ENCODE assay signal across 2 cellular contexts in genomic region chr3:160224811-160225180, GRCh38.
TF ChIP-seq lines count a peak whose summit lies in the region.

No MANE protein-coding gene starts in this region.

TF ChIP-seq in A549, 52 proteins besides CTCF, POLR2A, EP300 and RAD21 (continued from another document):
- TF ChIP-seq ELK1 (IDR thresholded peaks at IDR 0.05; ENCODE audit: low read depth, low read length) (no peak), FOXS1 (CRISPR knock-in tag; IDR thresholded peaks at IDR 0.05) (no peak), HES2 (IDR thresholded peaks at IDR 0.05) (no peak), RARB (CRISPR knock-in tag; IDR thresholded peaks at IDR 0.05) (no peak), KDM5A (IDR thresholded peaks at IDR 0.05) (no peak), JUNB (IDR thresholded peaks at IDR 0.05) (no peak), USF2 (IDR thresholded peaks at IDR 0.05) (no peak)
- TF ChIP-seq, protein P1, sequence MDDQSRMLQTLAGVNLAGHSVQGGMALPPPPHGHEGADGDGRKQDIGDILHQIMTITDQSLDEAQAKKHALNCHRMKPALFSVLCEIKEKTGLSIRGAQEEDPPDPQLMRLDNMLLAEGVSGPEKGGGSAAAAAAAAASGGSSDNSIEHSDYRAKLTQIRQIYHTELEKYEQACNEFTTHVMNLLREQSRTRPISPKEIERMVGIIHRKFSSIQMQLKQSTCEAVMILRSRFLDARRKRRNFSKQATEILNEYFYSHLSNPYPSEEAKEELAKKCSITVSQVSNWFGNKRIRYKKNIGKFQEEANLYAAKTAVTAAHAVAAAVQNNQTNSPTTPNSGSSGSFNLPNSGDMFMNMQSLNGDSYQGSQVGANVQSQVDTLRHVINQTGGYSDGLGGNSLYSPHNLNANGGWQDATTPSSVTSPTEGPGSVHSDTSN (IDR thresholded peaks at IDR 0.05) = no peak
TF ChIP-seq in A549: peak in this region for 0.

TF ChIP-seq in HCT116, 20 proteins besides CTCF, POLR2A, EP300 and RAD21 (continued from another document):
- no peak for TF ChIP-seq ELF1 (IDR thresholded peaks at IDR 0.05; ENCODE audit: borderline replicate concordance, low read depth)
- no peak for TF ChIP-seq ZNF274 (IDR thresholded peaks at IDR 0.05; ENCODE audit: low read depth, low read length)
- TF ChIP-seq CBX3 (IDR thresholded peaks at IDR 0.05; ENCODE audit: low read depth) = no peak
- no peak for TF ChIP-seq EZH2 (IDR thresholded peaks at IDR 0.05)
- no peak for TF ChIP-seq FOSL1 (IDR thresholded peaks at IDR 0.05; ENCODE audit: low read depth)
- TF ChIP-seq, protein P2, sequence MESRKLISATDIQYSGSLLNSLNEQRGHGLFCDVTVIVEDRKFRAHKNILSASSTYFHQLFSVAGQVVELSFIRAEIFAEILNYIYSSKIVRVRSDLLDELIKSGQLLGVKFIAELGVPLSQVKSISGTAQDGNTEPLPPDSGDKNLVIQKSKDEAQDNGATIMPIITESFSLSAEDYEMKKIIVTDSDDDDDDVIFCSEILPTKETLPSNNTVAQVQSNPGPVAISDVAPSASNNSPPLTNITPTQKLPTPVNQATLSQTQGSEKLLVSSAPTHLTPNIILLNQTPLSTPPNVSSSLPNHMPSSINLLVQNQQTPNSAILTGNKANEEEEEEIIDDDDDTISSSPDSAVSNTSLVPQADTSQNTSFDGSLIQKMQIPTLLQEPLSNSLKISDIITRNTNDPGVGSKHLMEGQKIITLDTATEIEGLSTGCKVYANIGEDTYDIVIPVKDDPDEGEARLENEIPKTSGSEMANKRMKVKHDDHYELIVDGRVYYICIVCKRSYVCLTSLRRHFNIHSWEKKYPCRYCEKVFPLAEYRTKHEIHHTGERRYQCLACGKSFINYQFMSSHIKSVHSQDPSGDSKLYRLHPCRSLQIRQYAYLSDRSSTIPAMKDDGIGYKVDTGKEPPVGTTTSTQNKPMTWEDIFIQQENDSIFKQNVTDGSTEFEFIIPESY (IDR thresholded peaks at IDR 0.05; ENCODE audit: extremely low read depth, insufficient replicate concordance, low read length) = no peak
- no peak for TF ChIP-seq SRF (IDR thresholded peaks at IDR 0.05; ENCODE audit: low read depth)
- TF ChIP-seq ATF3 (IDR thresholded peaks at IDR 0.05) = no peak
- TF ChIP-seq EGR1 (IDR thresholded peaks at IDR 0.05; ENCODE audit: low read depth) = no peak
TF ChIP-seq in HCT116: peak in this region for 0.
